ENCODE assay signal across 16 cellular contexts in the genomic region with DNA sequence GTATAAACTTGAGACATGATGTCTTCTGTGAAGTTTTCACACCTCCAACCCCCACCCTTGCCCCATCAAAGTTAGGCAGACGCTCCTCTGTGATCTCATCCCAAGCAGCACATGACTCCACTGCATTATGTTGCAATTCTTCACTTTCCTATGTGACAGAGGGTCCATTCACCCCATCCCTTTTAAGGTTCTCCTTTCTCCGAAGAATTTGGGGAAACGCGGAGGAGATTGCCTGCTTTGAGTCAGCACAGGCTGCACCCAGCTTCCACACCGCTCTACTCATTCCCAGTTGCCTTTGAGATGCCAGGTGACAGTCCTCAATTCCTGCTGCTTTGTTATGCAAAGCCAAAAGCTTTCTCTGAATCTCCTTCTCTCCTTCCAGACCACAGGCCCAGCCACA.
DNase-seq lines count a peak whose midpoint lies in the region; ATAC-seq, FAIRE-seq and TF ChIP-seq lines count a peak whose summit lies in the region.
"Had no signal": no experiment of that assay in that cellular context is flagged by ENCODE, and none has a peak within 500 bp of the region (broad histone marks: within the 10 kb centered on the region; RNA-seq: fewer than 3 reads in every experiment).

No MANE protein-coding gene starts in this region.

- H3K27ac Mint-ChIP-seq in CD14-positive monocyte, result peak overlapping the region; percentile 68 to 94 (median 90)
- peak overlapping the region; percentile 56 for H3K27ac Mint-ChIP-seq in dendritic cell treated with granulocyte-macrophage colony-stimulating factor and Interleukin-4, amounts not matched to agents 40 ng/mL and 50 ng/mL, for 4 days

- no peak overlapping the region for H3K4me3 ChIP-seq in lung

- no peaks in the 10 kb centered on the region for H3K27me3 ChIP-seq in lung (ENCODE audit: control insufficient read depth, insufficient read depth)

- H3K4me1 ChIP-seq in lung (ENCODE audit: control insufficient read depth in 2 of 2, insufficient read depth in 2 of 2, low read length in 2 of 2), result peaks cover 3 to 7% of the 10 kb centered on the region in 2 donors
- H3K4me1 ChIP-seq: parathyroid adenoma had no signal

- no peaks in the 10 kb centered on the region for H3K9me3 Mint-ChIP-seq in CD14-positive monocyte
- no peaks in the 10 kb centered on the region for H3K9me3 Mint-ChIP-seq in dendritic cell treated with granulocyte-macrophage colony-stimulating factor and Interleukin-4, amounts not matched to agents 40 ng/mL and 50 ng/mL, for 4 days
- H3K9me3 Mint-ChIP-seq: CD4-positive, alpha-beta memory T cell had no signal

- peaks cover 0 to 6% (median 5%) of the 10 kb centered on the region in 3 donors for H3K27me3 Mint-ChIP-seq in CD14-positive monocyte (ENCODE audit: low read depth in 3 of 3)
- no peaks in the 10 kb centered on the region for H3K27me3 Mint-ChIP-seq in dendritic cell treated with granulocyte-macrophage colony-stimulating factor and Interleukin-4, amounts not matched to agents 40 ng/mL and 50 ng/mL, for 4 days
- H3K27me3 Mint-ChIP-seq: CD4-positive, alpha-beta memory T cell had no signal

- peaks cover 34% of the 10 kb centered on the region for H3K4me1 Mint-ChIP-seq in CD14-positive monocyte
- peaks cover 27% of the 10 kb centered on the region for H3K4me1 Mint-ChIP-seq in dendritic cell treated with granulocyte-macrophage colony-stimulating factor and Interleukin-4, amounts not matched to agents 40 ng/mL and 50 ng/mL, for 4 days (ENCODE audit: low read depth)

- H3K4me3 Mint-ChIP-seq in CD14-positive monocyte, result peak overlapping the region in 1 of 2 donors; percentile 14
- no peak overlapping the region for H3K4me3 Mint-ChIP-seq in dendritic cell treated with granulocyte-macrophage colony-stimulating factor and Interleukin-4, amounts not matched to agents 40 ng/mL and 50 ng/mL, for 4 days
- H3K4me3 Mint-ChIP-seq: CD4-positive, alpha-beta memory T cell had no signal

- 57 to 67% methylated on average over 5 of the region's 5 CpGs for WGBS in lung, 2 donors

- FAIRE-seq in GM19239 (lab: Jason Lieb, UNC), result no peak

- peak overlapping the region in 1 of 2 donors; percentile 24 for H3K27ac ChIP-seq in lung (ENCODE audit: low read depth in 1 of 2, low read length in 1 of 2)
- H3K27ac ChIP-seq: parathyroid adenoma had no signal

- ATAC-seq in lung (ENCODE audit: insufficient read depth, low FRiP score) (no peak), GM19035 (IDR thresholded peaks at IDR 0.05; ENCODE audit: unreplicated experiment) (no peak)
- ATAC-seq: left colon had no signal

- DNase-seq in CD14-positive monocyte (ENCODE audit: low spot score), result peak; percentile 91
- DNase-seq in HCEC 1CT, result peak; percentile 52
- DNase-seq in lung (ENCODE audit: low spot score), result peak; percentile 30
- DNase-seq in COR-L47 (lab: John Stamatoyannopoulos, UW), result no peak
- no peak for DNase-seq in GM19239 (ENCODE audit: insufficient read length, low spot score)
- DNase-seq in NCI-H1436 (lab: John Stamatoyannopoulos, UW), result no peak
- DNase-seq: activated CD4-positive, alpha-beta T cell treated with anti-CD3 and anti-CD28 coated beads for 1 hour; activated effector memory CD4-positive, alpha-beta T cell treated with Interleukin-2 at 50 U/mL for 16 hours; CD4-positive, alpha-beta memory T cell; left colon; NCI-H146; NCI-H82; stimulated activated CD4-positive, alpha-beta T cell treated with anti-CD3 and anti-CD28 coated beads, Interleukin-1b, Interleukin-23, amount 100 ng/mL, for 48 hours had no signal

- no peaks in the 10 kb centered on the region for H3K36me3 ChIP-seq in lung (ENCODE audit: control insufficient read depth in 2 of 2, insufficient read depth in 2 of 2, low read length in 2 of 2)

- no peaks in the 10 kb centered on the region for H3K9me3 ChIP-seq in lung (ENCODE audit: control insufficient read depth in 2 of 2, insufficient read depth in 1 of 2, low read length in 1 of 2)

- TF ChIP-seq CTCF in CD14-positive monocyte (IDR thresholded peaks at IDR 0.05), result no peak
- no peak for TF ChIP-seq CTCF in lung (IDR thresholded peaks at IDR 0.05; ENCODE audit: control extremely low read depth, extremely low read depth)

- peaks cover 0 to 1% of the 10 kb centered on the region in 2 donors for H3K36me3 Mint-ChIP-seq in CD14-positive monocyte
- no peaks in the 10 kb centered on the region for H3K36me3 Mint-ChIP-seq in dendritic cell treated with granulocyte-macrophage colony-stimulating factor and Interleukin-4, amounts not matched to agents 40 ng/mL and 50 ng/mL, for 4 days (ENCODE audit: low read depth)
- H3K36me3 Mint-ChIP-seq: CD4-positive, alpha-beta memory T cell had no signal

- intact Hi-C loops in CD14-positive monocyte (cut with micrococcal nuclease), result loop anchor here in 1 of 2 donors (10.0 kb wide), 1 partner anchor 55 kb away; no protein-coding TSS in a partner anchor
- intact Hi-C loops in dendritic cell treated with granulocyte-macrophage colony-stimulating factor and Interleukin-4, amounts not matched to agents 40 ng/mL and 50 ng/mL, for 4 days (cut with micrococcal nuclease), result loop anchor here (10.0 kb wide), 1 partner anchor 205 kb away; no protein-coding TSS in a partner anchor

Comparison
In these comparisons a context has a peak if more than half of its experiments do, and no peak if none do; other contexts are left out.
1. DNase-seq: peak in CD14-positive monocyte (single experiment), HCEC 1CT (single experiment) and lung (single experiment); none in COR-L47 (single experiment), GM19239 (single experiment) and NCI-H1436 (single experiment).